In the genomic region with DNA sequence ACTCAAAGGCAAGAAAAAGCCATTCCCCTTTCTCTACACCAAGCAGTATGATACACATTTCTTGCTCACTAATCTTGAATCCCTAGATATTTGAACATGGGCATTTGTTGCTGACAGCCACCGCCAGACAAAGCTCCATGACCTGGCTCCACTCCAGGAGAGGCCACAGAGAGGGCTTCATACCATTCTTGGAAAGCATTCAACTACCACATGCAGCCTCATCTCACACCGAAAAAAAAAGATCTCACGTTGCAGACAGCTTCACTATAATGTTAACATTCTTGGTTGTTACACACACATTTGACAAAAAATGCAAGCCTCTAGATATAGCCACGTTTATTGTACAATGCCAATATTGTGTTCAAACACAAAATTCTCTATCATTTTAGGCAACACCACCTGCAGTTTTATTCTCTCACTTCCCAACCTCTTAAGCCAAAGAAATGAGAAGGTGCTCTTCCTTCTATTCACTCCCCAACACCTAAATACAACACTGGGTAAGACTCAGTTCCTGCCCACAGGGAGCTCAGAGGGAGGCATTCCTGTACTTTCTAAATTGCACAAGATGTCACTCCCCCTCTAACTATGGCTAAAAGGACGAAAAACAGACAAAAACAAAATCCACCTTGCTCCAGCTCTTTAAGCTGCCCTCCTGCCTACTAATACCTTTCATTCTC, we compare ENCODE assay signal across 10 cellular contexts.
A peak's percentile ranks its signal among the peaks of the same experiment; 100 is the strongest.
DNase-seq lines count a peak whose midpoint lies in the region; ATAC-seq and TF ChIP-seq lines count a peak whose summit lies in the region.
"Had no signal": no experiment of that assay in that cellular context is flagged by ENCODE, and none has a peak within 500 bp of the region (broad histone marks: within the 10 kb centered on the region; RNA-seq: fewer than 3 reads in every experiment).

No MANE protein-coding gene starts in this region.

- 24% methylated on average over 5 of the region's 5 CpGs for WGBS in prostate gland

- H3K36me3 ChIP-seq in prostate gland = no peaks in the 10 kb centered on the region
- H3K36me3 ChIP-seq: ascending aorta had no signal

- no peak overlapping the region for H3K4me3 ChIP-seq in fibroblast of villous mesenchyme (ENCODE audit: low read depth, low read length)
- no peak overlapping the region for H3K4me3 ChIP-seq in prostate gland
- H3K4me3 ChIP-seq: ascending aorta, skin epidermis had no signal

- TF ChIP-seq CTCF in fibroblast of villous mesenchyme (IDR thresholded peaks at IDR 0.05; ENCODE audit: insufficient read depth, low read depth, low read length) (no peak), prostate gland (IDR thresholded peaks at IDR 0.05) (no peak)

- no peaks in the 10 kb centered on the region for H3K4me1 ChIP-seq in prostate gland (replicated peaks)
- H3K4me1 ChIP-seq: ascending aorta had no signal

- no peaks in the 10 kb centered on the region for H3K9me3 ChIP-seq in prostate gland
- H3K9me3 ChIP-seq: ascending aorta had no signal

- ATAC-seq in sciatic nerve (peak; percentile 40), GM21447 (IDR thresholded peaks at IDR 0.05; ENCODE audit: unreplicated experiment) (no peak)
- ATAC-seq: stimulated activated naive CD8-positive, alpha-beta T cell treated with anti-CD3 and anti-CD28 coated beads, Interleukin-15, amount 100 ng/mL, for 72 hours had no signal

- H3K27me3 ChIP-seq in prostate gland (replicated peaks; ENCODE audit: insufficient read depth) = no peaks in the 10 kb centered on the region
- H3K27me3 ChIP-seq: ascending aorta had no signal

- DNase-seq in Kasumi-1 (lab: John Stamatoyannopoulos, UW) (peak; percentile 25 to 43), SK-MEL-5 (ENCODE audit: low read depth, low spot score) (peak; percentile 44), fibroblast of villous mesenchyme (ENCODE audit: low read depth) (peak; percentile 47), sciatic nerve (ENCODE audit: low spot score) (no peak), NCI-H345 (lab: John Stamatoyannopoulos, UW) (no peak), prostate gland (ENCODE audit: low spot score) (no peak)
- DNase-seq: stimulated activated naive CD8-positive, alpha-beta T cell treated with anti-CD3 and anti-CD28 coated beads, Interleukin-15, amount 100 ng/mL, for 72 hours had no signal

- no peak overlapping the region for H3K27ac ChIP-seq in prostate gland
- H3K27ac ChIP-seq: ascending aorta, skin epidermis had no signal

- no peak for TF ChIP-seq POLR2A in prostate gland (IDR thresholded peaks at IDR 0.05)

- intact Hi-C loops in sciatic nerve (cut with DNase I) = no loop called here
- intact Hi-C loops in prostate gland (cut with DNase I) = no loop called here

- in situ Hi-C loops in SK-MEL-5 (cut with HindIII; ENCODE audit: low pct_unique_long_range_greater_than_20kb, low sequenced_read_pairs) = no loop called here

Comparison
In these comparisons a context has a peak if more than half of its experiments do, and no peak if none do; other contexts are left out.
1. DNase-seq: peak in Kasumi-1 (2 of 2), SK-MEL-5 (single experiment) and fibroblast of villous mesenchyme (single experiment); none in sciatic nerve (single experiment), NCI-H345 (single experiment) and prostate gland (single experiment).